ENCODE assay signal across 24 cellular contexts in the genomic region with DNA sequence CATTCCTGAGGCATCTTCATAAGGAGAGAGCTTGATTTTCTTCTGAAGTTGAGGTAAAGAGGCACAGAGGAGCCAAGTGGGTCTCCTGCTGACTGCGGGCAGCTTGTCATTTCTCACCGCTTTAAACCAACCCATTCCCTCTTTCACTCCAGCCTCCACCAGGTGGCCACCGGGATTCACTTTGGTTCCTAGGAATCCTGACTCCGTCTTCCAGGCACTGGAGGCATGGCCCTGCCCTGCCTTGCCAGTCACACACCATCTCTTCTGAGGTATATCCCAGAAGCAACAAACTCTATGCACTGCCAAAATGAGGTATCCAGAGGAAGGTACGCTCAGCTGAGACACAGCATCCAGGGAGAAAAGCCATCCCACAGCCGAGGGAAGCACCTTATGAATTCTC.
DNase-seq lines count a peak whose midpoint lies in the region; TF ChIP-seq lines count a peak whose summit lies in the region.
"Had no signal": no experiment of that assay in that cellular context is flagged by ENCODE, and none has a peak within 500 bp of the region (broad histone marks: within the 10 kb centered on the region; RNA-seq: fewer than 3 reads in every experiment).

No MANE protein-coding gene starts in this region.

- H3K36me3 ChIP-seq in breast epithelium (no peaks in the 10 kb centered on the region), brain microvascular endothelial cell (replicated peaks) (peaks cover 27% of the 10 kb centered on the region), sigmoid colon (peaks cover 7 to 65% (median 14%) of the 10 kb centered on the region in 4 donors)

- H3K4me3 ChIP-seq in breast epithelium (no peak overlapping the region), brain microvascular endothelial cell (ENCODE audit: low read depth, low read length) (no peak overlapping the region), sigmoid colon (no peak overlapping the region)
- H3K4me3 ChIP-seq: SJSA1 had no signal

- POLR2A ChIA-PET in MCF 10A (lab: Yijun Ruan, JAX): no interaction called here

- BruUV-seq in MCF 10A (replicated peaks; lab: Mats Ljungman, UMichigan): no TSS peak

- WGBS in sigmoid colon, 2 donors: 88 to 90% methylated on average over 6 of the region's 6 CpGs

- H3K27me3 Mint-ChIP-seq in MCF 10A (ENCODE audit: insufficient read depth, unreplicated experiment): no peaks in the 10 kb centered on the region
- H3K27me3 Mint-ChIP-seq in activated naive CD4-positive, alpha-beta T cell treated with anti-CD3 and anti-CD28 coated beads, Interleukin-2, amount 10 ng/mL, durations not matched to agents 7 days and 5 days: no peaks in the 10 kb centered on the region
- H3K27me3 Mint-ChIP-seq: activated CD4-positive, alpha-beta T cell treated with anti-CD3 and anti-CD28 coated beads, Interleukin-2, amount 10 ng/mL, durations not matched to agents 7 days and 5 days; B cell; T-helper 17 cell had no signal

- TF ChIP-seq POLR2A in breast epithelium (IDR thresholded peaks at IDR 0.05) (no peak), sigmoid colon (IDR thresholded peaks at IDR 0.05) (no peak)

- H3K9me3 ChIP-seq in breast epithelium: no peaks in the 10 kb centered on the region
- H3K9me3 ChIP-seq in sigmoid colon: no peaks in the 10 kb centered on the region
- H3K9me3 ChIP-seq: SJSA1 had no signal

- H3K27ac Mint-ChIP-seq in MCF 10A (ENCODE audit: low read depth, unreplicated experiment): no peak overlapping the region
- H3K27ac Mint-ChIP-seq in activated naive CD4-positive, alpha-beta T cell treated with anti-CD3 and anti-CD28 coated beads, Interleukin-2, amount 10 ng/mL, durations not matched to agents 7 days and 5 days: no peak overlapping the region
- H3K27ac Mint-ChIP-seq: activated CD4-positive, alpha-beta T cell treated with anti-CD3 and anti-CD28 coated beads, Interleukin-2, amount 10 ng/mL, durations not matched to agents 7 days and 5 days; B cell; T-helper 17 cell had no signal

- intact Hi-C loops in MCF 10A (cut with micrococcal nuclease) (no loop called here), breast epithelium (cut with DNase I; ENCODE audit: low total_unique reads) (no loop called here), sigmoid colon (cut with DNase I) (no loop called here)

- H3K27ac ChIP-seq in breast epithelium: peak overlapping the region in 1 of 2 donors; percentile 59
- no peak overlapping the region for H3K27ac ChIP-seq in brain microvascular endothelial cell
- peak overlapping the region; percentile 14 to 54 (median 45) for H3K27ac ChIP-seq in sigmoid colon
- H3K27ac ChIP-seq: SJSA1 had no signal

- TF ChIP-seq EP300 in sigmoid colon (IDR thresholded peaks at IDR 0.05): no peak

- TF ChIP-seq CTCF in MCF 10A (IDR thresholded peaks at IDR 0.05; ENCODE audit: unreplicated experiment) (peak; percentile 18), breast epithelium (IDR thresholded peaks at IDR 0.05) (no peak), brain microvascular endothelial cell (IDR thresholded peaks at IDR 0.05; ENCODE audit: low read depth, low read length, missing control alignments) (peak; percentile 56), sigmoid colon (IDR thresholded peaks at IDR 0.05) (no peak)

- no peaks in the 10 kb centered on the region for H3K4me1 ChIP-seq in breast epithelium
- H3K4me1 ChIP-seq in sigmoid colon: no peaks in the 10 kb centered on the region
- H3K4me1 ChIP-seq: SJSA1 had no signal

- CTCF ChIA-PET in MCF 10A (lab: Yijun Ruan, JAX): interaction anchor here (0.8 to 1.5 kb wide), 3 partner anchors 34 to 518 kb away, joined by 3 to 5 read pairs (median 3); no protein-coding TSS in a partner anchor
- CTCF ChIA-PET in activated naive CD4-positive, alpha-beta T cell treated with anti-CD3 and anti-CD28 coated beads, Interleukin-2, amount 10 ng/mL, durations not matched to agents 7 days and 5 days (lab: Charles Lee): no interaction called here

- in situ Hi-C loops in brain microvascular endothelial cell (cut with HindIII; ENCODE audit: low pct_ligation_motif_present, low sequenced_read_pairs): no loop called here

- H3K4me1 Mint-ChIP-seq in MCF 10A (ENCODE audit: insufficient read depth, unreplicated experiment): peaks cover 3% of the 10 kb centered on the region
- no peaks in the 10 kb centered on the region for H3K4me1 Mint-ChIP-seq in activated naive CD4-positive, alpha-beta T cell treated with anti-CD3 and anti-CD28 coated beads, Interleukin-2, amount 10 ng/mL, durations not matched to agents 7 days and 5 days
- H3K4me1 Mint-ChIP-seq: activated CD4-positive, alpha-beta T cell treated with anti-CD3 and anti-CD28 coated beads, Interleukin-2, amount 10 ng/mL, durations not matched to agents 7 days and 5 days; B cell; T-helper 17 cell had no signal

- no peak overlapping the region for H3K4me3 Mint-ChIP-seq in MCF 10A (ENCODE audit: unreplicated experiment)
- no peak overlapping the region for H3K4me3 Mint-ChIP-seq in activated naive CD4-positive, alpha-beta T cell treated with anti-CD3 and anti-CD28 coated beads, Interleukin-2, amount 10 ng/mL, durations not matched to agents 7 days and 5 days
- H3K4me3 Mint-ChIP-seq: activated CD4-positive, alpha-beta T cell treated with anti-CD3 and anti-CD28 coated beads, Interleukin-2, amount 10 ng/mL, durations not matched to agents 7 days and 5 days; B cell; T-helper 17 cell had no signal

- H3K36me3 Mint-ChIP-seq in MCF 10A (ENCODE audit: insufficient read depth, unreplicated experiment): peaks cover 62% of the 10 kb centered on the region
- no peaks in the 10 kb centered on the region for H3K36me3 Mint-ChIP-seq in activated naive CD4-positive, alpha-beta T cell treated with anti-CD3 and anti-CD28 coated beads, Interleukin-2, amount 10 ng/mL, durations not matched to agents 7 days and 5 days

- H3K27me3 ChIP-seq in breast epithelium: no peaks in the 10 kb centered on the region
- no peaks in the 10 kb centered on the region for H3K27me3 ChIP-seq in brain microvascular endothelial cell (replicated peaks)
- H3K27me3 ChIP-seq in sigmoid colon: no peaks in the 10 kb centered on the region
- H3K27me3 ChIP-seq: SJSA1 had no signal

- DNase-seq in MCF 10A (ENCODE audit: unreplicated experiment) (peak; percentile 14), breast epithelium (ENCODE audit: low spot score in 2 of 2) (no peak), brain microvascular endothelial cell (no peak), iPS-NIHi7 (ENCODE audit: extremely low spot score) (peak; percentile 72), sigmoid colon (no peak), cortex of kidney (lab: John Stamatoyannopoulos, UW) (no peak)
- DNase-seq in activated naive CD4-positive, alpha-beta T cell treated with anti-CD3 and anti-CD28 coated beads, Interleukin-2, amount 50 U/mL, for 16 hours: no peak
- DNase-seq in activated naive CD4-positive, alpha-beta T cell treated with anti-CD3 and anti-CD28 coated beads, Interleukin-2, amount 10 ng/mL, durations not matched to agents 7 days and 5 days: no peak
- DNase-seq: 8988T; activated CD4-positive, alpha-beta T cell treated with anti-CD3 and anti-CD28 coated beads, Interleukin-2, amount 10 ng/mL, durations not matched to agents 7 days and 5 days; activated CD8-positive, alpha-beta memory T cell treated with anti-CD3 and anti-CD28 coated beads, Interleukin-2, amount 50 U/mL, for 4 hours; amniotic stem cell; central memory CD4-positive, alpha-beta T cell; COR-L47; effector CD4-positive, alpha-beta T cell; KBM-7; MV-4-11; NCI-H1694; NCI-H2227 treated with DMSO at 0.1 percent for 48 hours; NCI-H82; stimulated activated CD4-positive, alpha-beta T cell treated with anti-CD3 and anti-CD28 coated beads, Interleukin-15, amount 100 ng/mL, for 24 hours; T-helper 17 cell had no signal

- no peaks in the 10 kb centered on the region for H3K9me3 Mint-ChIP-seq in MCF 10A (ENCODE audit: unreplicated experiment)
- no peaks in the 10 kb centered on the region for H3K9me3 Mint-ChIP-seq in activated naive CD4-positive, alpha-beta T cell treated with anti-CD3 and anti-CD28 coated beads, Interleukin-2, amount 10 ng/mL, durations not matched to agents 7 days and 5 days
- H3K9me3 Mint-ChIP-seq: activated CD4-positive, alpha-beta T cell treated with anti-CD3 and anti-CD28 coated beads, Interleukin-2, amount 10 ng/mL, durations not matched to agents 7 days and 5 days had no signal

Comparison
In these comparisons a context has a peak if more than half of its experiments do, and no peak if none do; other contexts are left out.
1. DNase-seq: peak in MCF 10A (single experiment) and iPS-NIHi7 (single experiment); none in breast epithelium (0 of 2), brain microvascular endothelial cell (single experiment), sigmoid colon (single experiment), cortex of kidney (single experiment), activated naive CD4-positive, alpha-beta T cell treated with anti-CD3 and anti-CD28 coated beads, Interleukin-2, amount 50 U/mL, for 16 hours (single experiment) and activated naive CD4-positive, alpha-beta T cell treated with anti-CD3 and anti-CD28 coated beads, Interleukin-2, amount 10 ng/mL, durations not matched to agents 7 days and 5 days (single experiment).
2. CTCF ChIP-seq: peak in MCF 10A (single experiment) and brain microvascular endothelial cell (single experiment); none in breast epithelium (0 of 3) and sigmoid colon (0 of 4).